ENCODE assay signal across 14 cellular contexts in genomic region chr1:220655509-220655908, GRCh38. TPM values are rescaled to one million over a fixed set of nuclear protein-coding genes. Genes with fewer than 3 reads are reported as not detected.
DNase-seq lines count a peak whose midpoint lies in the region; ATAC-seq, FAIRE-seq and TF ChIP-seq lines count a peak whose summit lies in the region.
"Had no signal": no experiment of that assay in that cellular context is flagged by ENCODE, and none has a peak within 500 bp of the region (broad histone marks: within the 10 kb centered on the region; RNA-seq: fewer than 3 reads in every experiment).

No MANE protein-coding gene starts in this region.

- H3K36me3 ChIP-seq in GM12878 (ENCODE audit: control insufficient read depth in 2 of 2, insufficient read depth in 2 of 2, low read length in 1 of 2) = no peaks in the 10 kb centered on the region
- no peaks in the 10 kb centered on the region for H3K36me3 ChIP-seq in transverse colon
- H3K36me3 ChIP-seq: spleen had no signal

- CTCF ChIA-PET in GM12878 (lab: Yijun Ruan, JAX) = interaction anchor here (0.9 to 2.7 kb wide), 3 partner anchors 120 to 359 kb away, joined by 3 to 7 read pairs (median 5); no protein-coding TSS in a partner anchor

- peaks cover 6% of the 10 kb centered on the region for H3K27me3 Mint-ChIP-seq in activated naive CD8-positive, alpha-beta T cell treated with anti-CD3 and anti-CD28 coated beads for 36 hours

- intact Hi-C loops in GM12878 (cut with micrococcal nuclease; ENCODE audit: unreplicated experiment) (no loop called here), transverse colon (cut with DNase I; ENCODE audit: low total_unique reads) (no loop called here)

- no peaks in the 10 kb centered on the region for H3K9me3 Mint-ChIP-seq in activated naive CD8-positive, alpha-beta T cell treated with anti-CD3 and anti-CD28 coated beads for 36 hours
- H3K9me3 Mint-ChIP-seq: stimulated activated naive CD8-positive, alpha-beta T cell treated with anti-CD3 and anti-CD28 coated beads, Interleukin-15, Interleukin-2, amounts not matched to agents 100 ng/mL and 50 ng/mL, for 24 hours had no signal

- H3K4me1 ChIP-seq in GM12878 (ENCODE audit: control insufficient read depth, insufficient read depth, low read length) = peaks cover 11% of the 10 kb centered on the region
- no peaks in the 10 kb centered on the region for H3K4me1 ChIP-seq in transverse colon
- H3K4me1 ChIP-seq: spleen had no signal

- TF ChIP-seq POLR2A in GM12878 (IDR thresholded peaks at IDR 0.05; ENCODE audit: low read depth, low read length) = no peak
- TF ChIP-seq POLR2A in transverse colon (IDR thresholded peaks at IDR 0.05) = no peak

- H3K27me3 ChIP-seq in GM12878 (replicated peaks in 1 of 2; ENCODE audit: control insufficient read depth in 2 of 2, insufficient read depth in 2 of 2, low read length in 1 of 2) (no peaks in the 10 kb centered on the region), transverse colon (no peaks in the 10 kb centered on the region)
- H3K27me3 ChIP-seq: hepatocyte had no signal

- ATAC-seq in GM18861 (IDR thresholded peaks at IDR 0.05; ENCODE audit: unreplicated experiment) (peak; percentile 96), GM21526 (IDR thresholded peaks at IDR 0.05; ENCODE audit: low FRiP score, unreplicated experiment) (peak; percentile 98), HG03103 (IDR thresholded peaks at IDR 0.05; ENCODE audit: low read depth, unreplicated experiment) (peak; percentile 97), GM12878 (peak; percentile 95)

- TF ChIP-seq CTCF in GM12878 (IDR thresholded peaks at IDR 0.05 in 2 of 3, conservative IDR thresholded peaks at IDR 0.05 in 1 of 3; ENCODE audit: control insufficient read depth in 2 of 3, extremely low read depth in 1 of 3, insufficient read depth in 1 of 3, low read depth in 3 of 3, low read length in 3 of 3) = no peak
- no peak for TF ChIP-seq CTCF in transverse colon (IDR thresholded peaks at IDR 0.05)

- TF ChIP-seq EP300 in GM12878 (IDR thresholded peaks at IDR 0.05; ENCODE audit: borderline replicate concordance in 1 of 2, control insufficient read depth in 1 of 2, low read depth in 2 of 2, low read length in 2 of 2) = 0 out of 4 replicates have a peak, but pooled peaks of 1 of the 2 experiments have one; percentile 27
- no peak for TF ChIP-seq EP300 in transverse colon (IDR thresholded peaks at IDR 0.05; ENCODE audit: low read depth)

- TF ChIP-seq RAD21 in GM12878 (IDR thresholded peaks at IDR 0.05; ENCODE audit: insufficient read depth, low read depth, low read length) = no peak

- H3K9me3 ChIP-seq in GM12878 (replicated peaks; ENCODE audit: control insufficient read depth, insufficient read depth, low read length) (no peaks in the 10 kb centered on the region), transverse colon (no peaks in the 10 kb centered on the region)
- H3K9me3 ChIP-seq: spleen had no signal

- no peaks in the 10 kb centered on the region for H3K36me3 Mint-ChIP-seq in activated naive CD8-positive, alpha-beta T cell treated with anti-CD3 and anti-CD28 coated beads for 36 hours

- H3K27ac ChIP-seq in GM12878 (ENCODE audit: control insufficient read depth, insufficient read depth) = no peak overlapping the region
- H3K27ac ChIP-seq in transverse colon = no peak overlapping the region
- no peak overlapping the region for H3K27ac ChIP-seq in caudate nucleus (ENCODE audit: low read depth, low read length)
- H3K27ac ChIP-seq: hepatocyte, PC-9, spleen had no signal

- H3K79me2 ChIP-seq in GM12878 (ENCODE audit: control insufficient read depth, insufficient read depth, low read length) = no peaks in the 10 kb centered on the region
- H3K79me2 ChIP-seq: hepatocyte had no signal

- peak overlapping the region; percentile 24; the same call in 1 of the 2 replicates for H2AFZ ChIP-seq in GM12878 (ENCODE audit: control insufficient read depth, low read depth, low read length)
- H2AFZ ChIP-seq: hepatocyte, PC-9 had no signal

- in situ Hi-C loops in GM12878 (cut with MboI) = no loop called here
- in situ Hi-C loops in transverse colon (cut with MboI; ENCODE audit: low pct_ligation_motif_present in 1 of 4, low pct_unique_long_range_greater_than_20kb in 1 of 4, low sequenced_read_pairs in 3 of 4) = no loop called here

- peak; percentile 9 for DNase-seq in GM12878 (ENCODE audit: low read depth, low spot score)
- DNase-seq in NK-92 (lab: John Stamatoyannopoulos, UW; ENCODE audit: unreplicated experiment) = no peak
- DNase-seq in transverse colon = no peak
- DNase-seq in caudate nucleus (lab: John Stamatoyannopoulos, UW) = no peak
- DNase-seq in activated naive CD8-positive, alpha-beta T cell treated with anti-CD3 and anti-CD28 coated beads for 36 hours = no peak
- DNase-seq: activated naive CD4-positive, alpha-beta T cell treated with anti-CD3 and anti-CD28 coated beads, Interleukin-2, amount 50 U/mL, for 16 hours; effector CD4-positive, alpha-beta T cell; PC-9; spleen had no signal

- RAD21 ChIA-PET in GM12878 (lab: Charles Lee; ENCODE audit: unreplicated experiment) = no interaction called here

- no peak overlapping the region for H3K4me3 ChIP-seq in GM12878
- no peak overlapping the region for H3K4me3 ChIP-seq in transverse colon
- H3K4me3 ChIP-seq: hepatocyte, PC-9, spleen had no signal

- no peaks in the 10 kb centered on the region for H3K4me1 Mint-ChIP-seq in activated naive CD8-positive, alpha-beta T cell treated with anti-CD3 and anti-CD28 coated beads for 36 hours

- no peak overlapping the region for H3K27ac Mint-ChIP-seq in activated naive CD8-positive, alpha-beta T cell treated with anti-CD3 and anti-CD28 coated beads for 36 hours
- H3K27ac Mint-ChIP-seq: stimulated activated naive CD8-positive, alpha-beta T cell treated with anti-CD3 and anti-CD28 coated beads, Interleukin-15, Interleukin-2, amounts not matched to agents 100 ng/mL and 50 ng/mL, for 24 hours had no signal

- H3K9ac ChIP-seq in GM12878 (ENCODE audit: control insufficient read depth, insufficient read depth, low read length) = no peak overlapping the region

- POLR2A ChIA-PET in GM12878 (lab: Charles Lee) = no interaction called here

- H3K4me3 Mint-ChIP-seq in activated naive CD8-positive, alpha-beta T cell treated with anti-CD3 and anti-CD28 coated beads for 36 hours = no peak overlapping the region
- H3K4me3 Mint-ChIP-seq: stimulated activated naive CD8-positive, alpha-beta T cell treated with anti-CD3 and anti-CD28 coated beads, Interleukin-15, Interleukin-2, amounts not matched to agents 100 ng/mL and 50 ng/mL, for 24 hours had no signal

- no peak for FAIRE-seq in GM12878 (lab: Jason Lieb, UNC)

- peak overlapping the region; percentile 30; the same call in 1 of the 2 replicates for H3K4me2 ChIP-seq in GM12878 (ENCODE audit: control insufficient read depth, insufficient read depth)
- H3K4me2 ChIP-seq: hepatocyte, PC-9 had no signal

- SMC1A ChIA-PET in GM12878 (lab: Charles Lee; ENCODE audit: uncharacterized antibody, unreplicated experiment) = no interaction called here

- no peaks in the 10 kb centered on the region for H4K20me1 ChIP-seq in GM12878 (ENCODE audit: control insufficient read depth, insufficient read depth)

- 0% methylated on average over 1 of the region's 1 CpG for WGBS in GM12878 (ENCODE audit: insufficient coverage, insufficient replicate concordance, low lambda C conversion rate, missing lambda C conversion rate)
- 80 to 100% methylated on average over 1 of the region's 1 CpG for WGBS in transverse colon (ENCODE audit: low coverage in 1 of 2), 2 donors

- no TSS peak for BruUV-seq in GM12878 (replicated peaks; lab: Mats Ljungman, UMichigan)

TF ChIP-seq in GM12878, 131 proteins besides CTCF, POLR2A, EP300 and RAD21 (continues in another document):
- TF ChIP-seq IKZF2 (IDR thresholded peaks at IDR 0.05) (peak in 1 of 2 experiments; percentile 41; a peak in 3 of 4 replicates), RUNX3 (IDR thresholded peaks at IDR 0.05; ENCODE audit: low read length) (peak; percentile 34; the same call in 1 of the 2 replicates), IKZF1 (conservative IDR thresholded peaks at IDR 0.05) (peak; percentile 27; the same call in 1 of the 2 replicates), SP1 (IDR thresholded peaks at IDR 0.05; ENCODE audit: low read depth, low read length) (no peak), SPI1 (IDR thresholded peaks at IDR 0.05; ENCODE audit: borderline replicate concordance, insufficient read depth, low read depth, low read length) (peak; percentile 90), IRF4 (IDR thresholded peaks at IDR 0.05; ENCODE audit: low read depth, low read length) (0 out of 2 replicates have a peak, but pooled peaks have one; percentile 25), PKNOX1 (IDR thresholded peaks at IDR 0.05) (peak; percentile 65; the same call in 1 of the 2 replicates), EZH2 (IDR thresholded peaks at IDR 0.05; ENCODE audit: borderline replicate concordance, control insufficient read depth, low read depth, low read length) (no peak)

RNA-seq across cellular contexts. Expression of gene C1orf115, which starts 34.7 kb away (rescaled TPM):
- total RNA-seq in GM12878 (2013; cell fraction: nucleolus; rRNA removed) = 0.84 and 0.91 TPM in 2 replicates
- total RNA-seq in GM12878 (2014; rRNA removed) (4.0 and 5.2 TPM in 2 replicates), GM12878 (2014; rRNA removed; fragmentation: Illumina TruSeq; extraction: Trizol) (4.8 and 5.3 TPM in 2 replicates), GM12878 (2021) (4.6 and 5.0 TPM in 2 replicates), transverse colon (100 to 1,000 TPM in 2 of 4 donors, 10 to 100 TPM in 2; 43.2 to 153 (median 103) TPM)
- polyA plus RNA-seq in GM12878 (2011; ENCODE audit: low read depth) = 0.47 TPM
- polyA plus RNA-seq in GM12878 (2011; rRNA removed) (1.0 and 1.3 TPM in 2 replicates), GM12878 (2014; fragmentation: Illumina TruSeq; extraction: Trizol) (5.0 and 6.6 TPM in 2 replicates), GM12878 (2014; fragmentation: Nextera tagmentation; extraction: Ambion mirVana) (under 1 TPM; 0.52 to 0.95 TPM), GM12878 (2014; rRNA removed) (4.3 and 4.4 TPM in 2 replicates), GM12878 (2016; fragmentation: Nextera tagmentation; extraction: Ambion mirVana) (1 to 10 TPM; 3.8 to 4.2 TPM)
- polyA plus RNA-seq in GM12878 (2011; cell fraction: cytosol; rRNA removed) = 1.0 and 1.1 TPM in 2 replicates
- 0.42 and 0.48 TPM in 2 replicates for polyA plus RNA-seq in GM12878 (2011; cell fraction: nucleus; rRNA removed)
- polyA plus RNA-seq in GM12878 (2012) = 0.46 and 0.51 TPM in 2 replicates
- 0.51 and 0.72 TPM in 2 replicates for polyA minus RNA-seq in GM12878 (2011; rRNA and poly(A)+ RNA removed)
- polyA minus RNA-seq in GM12878 (2011; cell fraction: cytosol; rRNA and poly(A)+ RNA removed) = not detected in 2 replicates
- polyA minus RNA-seq in GM12878 (2011; cell fraction: nucleus; rRNA and poly(A)+ RNA removed) = 0.12 and 0.19 TPM in 2 replicates
- total RNA-seq in activated naive CD8-positive, alpha-beta T cell treated with anti-CD3 and anti-CD28 coated beads for 36 hours = under 1 TPM; 0.33 to 0.38 TPM

Comparison
In these comparisons a context has a peak if more than half of its experiments do, and no peak if none do; other contexts are left out.
1. RNA of gene C1orf115, which starts 34.7 kb away (total RNA-seq): 43.2 to 153 TPM in transverse colon; 0.84 to 5.3 TPM in GM12878 and 0.33 to 0.38 TPM in activated naive CD8-positive, alpha-beta T cell treated with anti-CD3 and anti-CD28 coated beads for 36 hours; every median in the first group is over 4 times any median in the second.
2. Peak in every context shown above with its lines, with median percentiles within 50 percentile points of each other: ATAC-seq.